13 cellular contexts compared by ENCODE assay signal in the genomic region with DNA sequence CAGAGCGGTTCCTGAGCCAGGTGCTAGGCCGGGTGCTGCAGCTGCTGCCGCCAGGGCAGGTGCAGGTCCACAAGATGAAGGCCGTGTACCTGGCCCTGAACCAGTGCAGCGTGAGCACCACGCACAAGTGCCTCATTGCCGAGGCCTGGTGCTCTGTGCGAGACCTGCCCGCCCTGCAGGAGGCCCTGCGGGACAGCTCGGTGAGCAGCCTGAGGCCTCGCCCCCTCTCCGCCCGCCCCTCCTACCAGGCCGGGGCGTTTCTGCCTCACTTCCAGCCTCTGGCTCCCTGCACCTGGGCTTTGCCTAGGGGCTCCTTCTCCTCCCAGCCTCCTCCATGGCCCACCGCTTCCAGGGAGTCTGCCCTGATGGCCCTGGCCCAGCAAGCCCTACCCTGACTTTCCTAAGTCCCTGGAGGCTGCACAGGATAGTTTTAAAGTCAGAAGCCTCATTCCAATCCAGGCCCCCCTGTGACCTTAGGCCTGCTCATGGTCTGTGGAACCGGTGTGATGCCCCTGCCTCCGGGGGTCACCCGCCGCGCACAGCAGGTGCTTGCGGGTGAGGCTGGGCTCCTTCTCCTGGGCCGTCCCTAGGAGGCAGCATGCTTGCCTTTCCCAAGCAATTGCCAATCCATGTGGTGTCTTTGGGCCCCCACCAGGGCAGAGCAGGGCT. TPM values are rescaled to one million over a fixed set of nuclear protein-coding genes. Genes with fewer than 3 reads are reported as not detected.
DNase-seq lines count a peak whose midpoint lies in the region; ATAC-seq and TF ChIP-seq lines count a peak whose summit lies in the region.
"Had no signal": no experiment of that assay in that cellular context is flagged by ENCODE, and none has a peak within 500 bp of the region (broad histone marks: within the 10 kb centered on the region; RNA-seq: fewer than 3 reads in every experiment).

No MANE protein-coding gene starts in this region.

- H3K9me3 Mint-ChIP-seq in neural crest cell = no peaks in the 10 kb centered on the region
- H3K9me3 Mint-ChIP-seq: activated CD8-positive, alpha-beta T cell treated with anti-CD3 and anti-CD28 coated beads for 36 hours had no signal

- no peaks in the 10 kb centered on the region for H3K27me3 Mint-ChIP-seq in neural crest cell (ENCODE audit: low read depth)
- H3K27me3 Mint-ChIP-seq: activated CD8-positive, alpha-beta T cell treated with anti-CD3 and anti-CD28 coated beads for 36 hours had no signal

- H3K4me1 Mint-ChIP-seq in neural crest cell = peaks cover 6% of the 10 kb centered on the region

- H3K27ac Mint-ChIP-seq in neural crest cell (ENCODE audit: unreplicated experiment) = peak overlapping the region; percentile 27
- H3K27ac Mint-ChIP-seq: activated CD8-positive, alpha-beta T cell treated with anti-CD3 and anti-CD28 coated beads for 36 hours had no signal

- TF ChIP-seq CTCF in GM20000 (IDR thresholded peaks at IDR 0.05; ENCODE audit: extremely low read depth, missing control alignments) (no peak), neural crest cell (conservative IDR thresholded peaks at IDR 0.05) (no peak)

- H3K4me3 Mint-ChIP-seq in neural crest cell = no peak overlapping the region
- H3K4me3 Mint-ChIP-seq: activated CD8-positive, alpha-beta T cell treated with anti-CD3 and anti-CD28 coated beads for 36 hours; CD14-positive monocyte had no signal

- peak; percentile 25 for DNase-seq in GM20000 (ENCODE audit: low spot score)
- DNase-seq in NCI-H1417 (lab: John Stamatoyannopoulos, UW) = peak in 2 of 3 experiments; percentile 81 to 88
- DNase-seq in SK-N-DZ (ENCODE audit: low spot score) = peak; percentile 70
- DNase-seq in neural crest cell (ENCODE audit: low read depth, low spot score) = no peak
- DNase-seq in NCI-H128 (lab: John Stamatoyannopoulos, UW; ENCODE audit: unreplicated experiment) = no peak
- no peak for DNase-seq in NCI-H2227 (lab: John Stamatoyannopoulos, UW; ENCODE audit: unreplicated experiment)
- DNase-seq: activated CD8-positive, alpha-beta T cell treated with anti-CD3 and anti-CD28 coated beads for 36 hours; activated effector memory CD4-positive, alpha-beta T cell treated with Interleukin-2 at 50 U/mL for 16 hours; dorsolateral prefrontal cortex; hypothalamus had no signal

- no peak for ATAC-seq in HG03097 (IDR thresholded peaks at IDR 0.05; ENCODE audit: low FRiP score, unreplicated experiment)
- ATAC-seq: activated CD8-positive, alpha-beta T cell treated with anti-CD3 and anti-CD28 coated beads for 36 hours; psoas muscle had no signal

- H3K36me3 Mint-ChIP-seq in neural crest cell (ENCODE audit: low read depth) = no peaks in the 10 kb centered on the region

RNA-seq across cellular contexts. Expression of a gene that starts 5.5 kb away (rescaled TPM):
- 25.9 and 34.5 TPM in 2 replicates for polyA plus RNA-seq in SK-N-DZ (2014; cell fraction: cytosol; rRNA removed)
- polyA plus RNA-seq in SK-N-DZ (2014; cell fraction: nucleus; rRNA removed) = 992 and 1,068 TPM in 2 replicates
- total RNA-seq in neural crest cell = 8.1 and 10.2 TPM in 2 replicates

RNA-seq across cellular contexts. Expression of a gene that starts 13.8 kb away (rescaled TPM):
- polyA plus RNA-seq in SK-N-DZ (2014; cell fraction: cytosol; rRNA removed) = 239 and 267 TPM in 2 replicates
- polyA plus RNA-seq in SK-N-DZ (2014; cell fraction: nucleus; rRNA removed) = 236 and 267 TPM in 2 replicates
- 150 and 155 TPM in 2 replicates for total RNA-seq in neural crest cell

RNA-seq across cellular contexts. Expression of a gene that starts 34.2 kb away (rescaled TPM):
- polyA plus RNA-seq in SK-N-DZ (2014; cell fraction: cytosol; rRNA removed) = 0.77 and 1.3 TPM in 2 replicates
- 1.1 TPM in 2 replicates for polyA plus RNA-seq in SK-N-DZ (2014; cell fraction: nucleus; rRNA removed)
- 0.23 and 0.35 TPM in 2 replicates for total RNA-seq in neural crest cell

RNA-seq across cellular contexts. Expression of a gene that starts 40.4 kb away (rescaled TPM):
- 1.2 and 4.6 TPM in 2 replicates for polyA plus RNA-seq in SK-N-DZ (2014; cell fraction: cytosol; rRNA removed)
- polyA plus RNA-seq in SK-N-DZ (2014; cell fraction: nucleus; rRNA removed) = 0.55 and 5.1 TPM in 2 replicates
- total RNA-seq in neural crest cell = 3.9 and 4.3 TPM in 2 replicates

Comparison
In these comparisons a context has a peak if more than half of its experiments do, and no peak if none do; other contexts are left out.
1. DNase-seq: peak in GM20000 (single experiment), NCI-H1417 (2 of 3) and SK-N-DZ (single experiment); none in neural crest cell (single experiment), NCI-H128 (single experiment) and NCI-H2227 (single experiment).